In the genomic region with DNA sequence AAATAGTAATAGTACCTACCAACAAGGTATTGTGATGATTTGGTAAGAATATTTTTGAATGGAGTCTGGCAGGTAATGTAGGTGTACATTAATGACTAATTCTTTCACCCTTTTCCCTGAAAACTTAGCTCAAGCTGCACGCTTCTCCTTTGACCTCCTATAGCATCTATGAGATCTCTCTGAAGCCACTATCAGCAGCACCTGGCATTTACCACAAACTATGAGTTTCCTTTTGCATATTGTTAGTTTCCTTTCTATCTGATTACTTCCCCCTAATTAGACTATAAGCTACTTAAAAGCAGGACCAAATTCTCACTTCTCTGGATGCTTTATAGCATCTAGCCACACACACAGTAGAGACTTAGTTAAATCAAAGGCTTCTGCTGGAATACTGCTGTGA, we compare ENCODE assay signal across 29 cellular contexts. TPM values are rescaled to one million over a fixed set of nuclear protein-coding genes. Genes with fewer than 3 reads are reported as not detected.
"Had no signal": no experiment of that assay in that cellular context is flagged by ENCODE, and none has a peak within 500 bp of the region (broad histone marks: within the 10 kb centered on the region; RNA-seq: fewer than 3 reads in every experiment).

No MANE protein-coding gene starts in this region.

- H3K27me3 ChIP-seq: Peyer's patch had no signal

- H3K36me3 Mint-ChIP-seq: T-cell had no signal

- H3K9ac ChIP-seq: SK-N-SH had no signal

- H3K27ac Mint-ChIP-seq: T-cell; T-helper 1 cell treated with Interleukin-12 subunit alpha and Interleukin-12 subunit beta and Interleukin-4 antibody, amounts not matched to agents 30 μg/mL and 1 μg/mL, for 36 hours had no signal

- H3K9me2 ChIP-seq: SK-N-SH had no signal

- H3K4me3 ChIP-seq: PC-9, Peyer's patch had no signal

- DNase-seq: IMR-90; Karpas-422; KG1; MV-4-11; NCI-H1048; NCI-H1105; NCI-H1436 treated with DMSO at 0.1 percent for 48 hours; NCI-H1694; NCI-H187 treated with DMSO at 0.1 percent for 48 hours; NCI-H2029 treated with DMSO at 0.1 percent for 48 hours; NCI-H2171 treated with DMSO at 0.1 percent for 48 hours; NCI-H345; NCI-H446 treated with DMSO at 0.1 percent for 48 hours; NCI-H524; NCI-H526 treated with DMSO at 0.1 percent for 48 hours; NCI-H748 treated with DMSO at 0.1 percent for 48 hours; NK-92 treated with Interleukin-12 subunit alpha and Interleukin-12 subunit beta, amount 100 ng/mL, for 24 hours; OCI-M1; PC-9; Peyer's patch; RPMI8226; SHP77; SK-N-SH; SW 1271; T-cell had no signal

- H3K36me3 ChIP-seq: Peyer's patch had no signal

- H2AFZ ChIP-seq: PC-9 had no signal

- H3K4me3 Mint-ChIP-seq: T-cell; T-helper 1 cell treated with Interleukin-12 subunit alpha and Interleukin-12 subunit beta and Interleukin-4 antibody, amounts not matched to agents 30 μg/mL and 1 μg/mL, for 36 hours had no signal

- H3K4me1 Mint-ChIP-seq: T-cell had no signal

- ATAC-seq: HepG2, T-cell had no signal

- H3K4me1 ChIP-seq: Peyer's patch had no signal

- H3K4me2 ChIP-seq: PC-9, SK-N-SH had no signal

- H3K9me3 Mint-ChIP-seq: T-cell; T-helper 1 cell treated with Interleukin-12 subunit alpha and Interleukin-12 subunit beta and Interleukin-4 antibody, amounts not matched to agents 30 μg/mL and 1 μg/mL, for 36 hours had no signal

- H3K9me3 ChIP-seq: Peyer's patch, SK-N-SH had no signal

RNA-seq across cellular contexts. Expression of a gene that starts 48.1 kb away (rescaled TPM):
- total RNA-seq: MCF 10A, PC-9, SK-MEL-5 had no signal
